In genomic region chr14:69716483-69717187, GRCh38 we compare ENCODE assay signal across 8 cellular contexts. TPM values are rescaled to one million over a fixed set of nuclear protein-coding genes. Genes with fewer than 3 reads are reported as not detected.
DNase-seq lines count a peak whose midpoint lies in the region; ATAC-seq and TF ChIP-seq lines count a peak whose summit lies in the region.

No MANE protein-coding gene starts in this region.

- peaks cover 21% of the 10 kb centered on the region for H3K4me1 ChIP-seq in colonic mucosa
- peaks cover 44 to 46% of the 10 kb centered on the region in 2 experiments for H3K4me1 ChIP-seq in neutrophil (ENCODE audit: control insufficient read depth in 1 of 2, insufficient read depth in 1 of 2, low read depth in 1 of 2, low read length in 1 of 2)

- intact Hi-C loops in colonic mucosa (cut with DNase I) = no loop called here

- H3K36me3 ChIP-seq in colonic mucosa (no peaks in the 10 kb centered on the region), neutrophil (peaks cover 36% of the 10 kb centered on the region)

- H3K27me3 ChIP-seq in colonic mucosa = no peaks in the 10 kb centered on the region
- no peaks in the 10 kb centered on the region for H3K27me3 ChIP-seq in neutrophil

- TF ChIP-seq CTCF in colonic mucosa (IDR thresholded peaks at IDR 0.05) (no peak), neutrophil (IDR thresholded peaks at IDR 0.05) (no peak)

- H3K9me3 ChIP-seq in colonic mucosa (no peaks in the 10 kb centered on the region), neutrophil (no peaks in the 10 kb centered on the region)

- no peak for ATAC-seq in GM18517 (IDR thresholded peaks at IDR 0.05; ENCODE audit: unreplicated experiment)

- DNase-seq in Daoy (ENCODE audit: low read depth) = peak; percentile 84
- DNase-seq in RPMI7951 (ENCODE audit: low read depth) = peak; percentile 83
- no peak for DNase-seq in colonic mucosa
- DNase-seq in NCI-H345 treated with DMSO at 0.1 percent for 48 hours (lab: John Stamatoyannopoulos, UW; ENCODE audit: unreplicated experiment) = no peak
- DNase-seq in UCSD-AML1 (lab: John Stamatoyannopoulos, UW; ENCODE audit: unreplicated experiment) = no peak
- no peak for DNase-seq in NOMO-1 treated with DMSO at 0.1 percent for 48 hours (lab: John Stamatoyannopoulos, UW; ENCODE audit: unreplicated experiment)

- peak overlapping the region in 1 of 2 donors; percentile 3 for H3K9ac ChIP-seq in colonic mucosa (ENCODE audit: low read depth in 2 of 2, low read length in 2 of 2)

- H3K27ac ChIP-seq in colonic mucosa = peak overlapping the region; percentile 28
- H3K27ac ChIP-seq in neutrophil = peak overlapping the region; percentile 70

- H3K4me3 ChIP-seq in colonic mucosa = no peak overlapping the region
- no peak overlapping the region for H3K4me3 ChIP-seq in neutrophil (ENCODE audit: low read depth in 1 of 2, low read length in 1 of 2)

RNA-seq across cellular contexts. Expression of gene SRSF5, which starts 50.3 kb away (rescaled TPM):
- 176 and 249 TPM in 2 replicates for total RNA-seq in Daoy (2014; rRNA removed; shearing (Covaris generic))
- total RNA-seq in RPMI7951 (2014; rRNA removed; shearing (Covaris generic)) = 67.2 and 76.4 TPM in 2 replicates
- 100 to 1,000 TPM; 198 to 206 TPM for total RNA-seq in colonic mucosa

Comparison
In these comparisons a context has a peak if more than half of its experiments do, and no peak if none do; other contexts are left out.
1. DNase-seq: peak in Daoy (single experiment) and RPMI7951 (single experiment); none in colonic mucosa (single experiment), NCI-H345 treated with DMSO at 0.1 percent for 48 hours (single experiment), UCSD-AML1 (single experiment) and NOMO-1 treated with DMSO at 0.1 percent for 48 hours (single experiment).